9 cellular contexts compared by ENCODE assay signal in genomic region chr14:72891666-72892102, GRCh38. TPM values are rescaled to one million over a fixed set of nuclear protein-coding genes. Genes with fewer than 3 reads are reported as not detected.
DNase-seq lines count a peak whose midpoint lies in the region; TF ChIP-seq lines count a peak whose summit lies in the region.
"Had no signal": no experiment of that assay in that cellular context is flagged by ENCODE, and none has a peak within 500 bp of the region (broad histone marks: within the 10 kb centered on the region; RNA-seq: fewer than 3 reads in every experiment).

No MANE protein-coding gene starts in this region.

- peaks cover 87% of the 10 kb centered on the region for H3K27me3 Mint-ChIP-seq in activated naive CD4-positive, alpha-beta T cell treated with anti-CD3 and anti-CD28 coated beads, Interleukin-2, amount 10 ng/mL, durations not matched to agents 7 days and 5 days
- H3K27me3 Mint-ChIP-seq in brain (peaks cover 51% of the 10 kb centered on the region), type B pancreatic cell (peaks cover 82% of the 10 kb centered on the region)

- peak overlapping the region; percentile 78 for H3K4me3 Mint-ChIP-seq in activated naive CD4-positive, alpha-beta T cell treated with anti-CD3 and anti-CD28 coated beads, Interleukin-2, amount 10 ng/mL, durations not matched to agents 7 days and 5 days
- peak overlapping the region; percentile 95 to 100 (median 97) for H3K4me3 Mint-ChIP-seq in brain
- peak overlapping the region; percentile 93 for H3K4me3 Mint-ChIP-seq in type B pancreatic cell

- peaks cover 26% of the 10 kb centered on the region for H3K4me1 Mint-ChIP-seq in activated naive CD4-positive, alpha-beta T cell treated with anti-CD3 and anti-CD28 coated beads, Interleukin-2, amount 10 ng/mL, durations not matched to agents 7 days and 5 days
- H3K4me1 Mint-ChIP-seq in brain (peaks cover 32% of the 10 kb centered on the region), type B pancreatic cell (ENCODE audit: unreplicated experiment) (peaks cover 12% of the 10 kb centered on the region)

- no peak for TF ChIP-seq CTCF in brain (conservative IDR thresholded peaks at IDR 0.05)
- no peak for TF ChIP-seq CTCF in type B pancreatic cell (conservative IDR thresholded peaks at IDR 0.05)

- no peak for DNase-seq in activated naive CD4-positive, alpha-beta T cell treated with anti-CD3 and anti-CD28 coated beads, Interleukin-2, amount 10 ng/mL, durations not matched to agents 7 days and 5 days
- no peak for DNase-seq in activated naive CD4-positive, alpha-beta T cell (lab: John Stamatoyannopoulos, UW)
- peak; percentile 35 for DNase-seq in mesenteric fat pad (ENCODE audit: low spot score)
- DNase-seq in type B pancreatic cell (ENCODE audit: extremely low spot score, unreplicated experiment) = no peak
- DNase-seq in AML-193 (lab: John Stamatoyannopoulos, UW) = no peak
- DNase-seq in HPDE6-E6E7 (ENCODE audit: extremely low spot score) = no peak
- no peak for DNase-seq in GF-D8 (lab: John Stamatoyannopoulos, UW)
- DNase-seq: SHP77 had no signal

- H3K36me3 Mint-ChIP-seq in activated naive CD4-positive, alpha-beta T cell treated with anti-CD3 and anti-CD28 coated beads, Interleukin-2, amount 10 ng/mL, durations not matched to agents 7 days and 5 days = peaks cover 11% of the 10 kb centered on the region
- H3K36me3 Mint-ChIP-seq in brain = no peaks in the 10 kb centered on the region
- H3K36me3 Mint-ChIP-seq in type B pancreatic cell = no peaks in the 10 kb centered on the region

- CTCF ChIA-PET in activated naive CD4-positive, alpha-beta T cell treated with anti-CD3 and anti-CD28 coated beads, Interleukin-2, amount 10 ng/mL, durations not matched to agents 7 days and 5 days (lab: Charles Lee) = interaction anchor here (1.7 to 2.7 kb wide), 2 partner anchors 57 to 375 kb away, joined by 4 to 16 read pairs; no protein-coding TSS in a partner anchor

- H3K27ac Mint-ChIP-seq in activated naive CD4-positive, alpha-beta T cell treated with anti-CD3 and anti-CD28 coated beads, Interleukin-2, amount 10 ng/mL, durations not matched to agents 7 days and 5 days = no peak overlapping the region
- peak overlapping the region; percentile 72 to 93 (median 90) for H3K27ac Mint-ChIP-seq in brain
- no peak overlapping the region for H3K27ac Mint-ChIP-seq in type B pancreatic cell

- H3K9me3 Mint-ChIP-seq in activated naive CD4-positive, alpha-beta T cell treated with anti-CD3 and anti-CD28 coated beads, Interleukin-2, amount 10 ng/mL, durations not matched to agents 7 days and 5 days = peaks cover 2% of the 10 kb centered on the region
- H3K9me3 Mint-ChIP-seq in brain = peaks cover 0 to 6% (median 0%) of the 10 kb centered on the region in 5 experiments
- H3K9me3 Mint-ChIP-seq in type B pancreatic cell = no peaks in the 10 kb centered on the region

RNA-seq across cellular contexts. Expression of gene DPF3, which starts 2.2 kb away (rescaled TPM):
- polyA plus RNA-seq in brain (ENCODE audit: insufficient read depth, low read depth, low replicate concordance) = 2.3 TPM
- total RNA-seq in mesenteric fat pad = 0.64 TPM
- 4.5 and 5.8 TPM in 2 replicates for total RNA-seq in type B pancreatic cell (ENCODE audit: low replicate concordance)

RNA-seq across cellular contexts. Expression of gene DCAF4, which starts 34.6 kb away (rescaled TPM):
- 6.0 TPM for polyA plus RNA-seq in brain (ENCODE audit: insufficient read depth, low read depth, low replicate concordance)
- 18.9 TPM for total RNA-seq in mesenteric fat pad
- total RNA-seq in type B pancreatic cell (ENCODE audit: low replicate concordance) = 11.0 and 17.9 TPM in 2 replicates

Comparison
In these comparisons a context has a peak if more than half of its experiments do, and no peak if none do; other contexts are left out.
1. H3K27ac Mint-ChIP-seq: peak in brain (5 of 5); none in activated naive CD4-positive, alpha-beta T cell treated with anti-CD3 and anti-CD28 coated beads, Interleukin-2, amount 10 ng/mL, durations not matched to agents 7 days and 5 days (single experiment) and type B pancreatic cell (single experiment).
2. Peak in every context shown above with its lines, with median percentiles within 50 percentile points of each other: H3K4me3 Mint-ChIP-seq.